9 cellular contexts compared by ENCODE assay signal in genomic region chr21:38925923-38926322, GRCh38.
A peak's percentile ranks its signal among the peaks of the same experiment; 100 is the strongest.
DNase-seq lines count a peak whose midpoint lies in the region; ATAC-seq, FAIRE-seq and TF ChIP-seq lines count a peak whose summit lies in the region.
"Had no signal": no experiment of that assay in that cellular context is flagged by ENCODE, and none has a peak within 500 bp of the region (broad histone marks: within the 10 kb centered on the region; RNA-seq: fewer than 3 reads in every experiment).

No MANE protein-coding gene starts in this region.

- in situ Hi-C loops in HepG2 (cut with HindIII; ENCODE audit: extremely low pct_ligation_motif_present, low pct_unique_long_range_greater_than_20kb): no loop called here

- WGBS in liver: 51% methylated on average over 7 of the region's 7 CpGs
- 81% methylated on average over 6 of the region's 7 CpGs for WGBS in HepG2 (ENCODE audit: low lambda C conversion rate)
- WGBS in mesenchymal stem cell: under 1% methylated on average over 6 of the region's 7 CpGs

- BruUV-seq in HepG2 (replicated peaks; lab: Mats Ljungman, UMichigan): no TSS peak

- no peak for TF ChIP-seq CTCF in liver (IDR thresholded peaks at IDR 0.05; ENCODE audit: low read depth, low read length, missing input control)
- TF ChIP-seq CTCF in HepG2 (CRISPR knock-in tag; IDR thresholded peaks at IDR 0.05): no peak
- no peak for TF ChIP-seq CTCF in GM10248 (IDR thresholded peaks at IDR 0.05; ENCODE audit: control extremely low read depth, extremely low read depth, low read depth, missing control alignments)

- no peak overlapping the region for H2BK5ac ChIP-seq in mesenchymal stem cell (ENCODE audit: low read depth, low read length, poor library complexity, severe bottlenecking)

- no peak overlapping the region for H4K91ac ChIP-seq in mesenchymal stem cell (ENCODE audit: low read length)

- H2AK5ac ChIP-seq in mesenchymal stem cell (ENCODE audit: low read length, severe bottlenecking): no peak overlapping the region

- TF ChIP-seq RAD21 in liver (IDR thresholded peaks at IDR 0.05) (peak; percentile 23 to 26), HepG2 (CRISPR knock-in tag; IDR thresholded peaks at IDR 0.05) (no peak)

- H3K4me2 ChIP-seq in HepG2 (ENCODE audit: low read depth, low read length) (no peak overlapping the region), mesenchymal stem cell (ENCODE audit: low read length, poor library complexity, severe bottlenecking) (peak overlapping the region; percentile 44)

- no peak for DNase-seq in HepG2 (ENCODE audit: low spot score)
- DNase-seq in mesenchymal stem cell: peak; percentile 96
- DNase-seq in GM10248 (ENCODE audit: extremely low spot score): no peak
- no peak for DNase-seq in HEK293T (ENCODE audit: extremely low spot score)

- peak overlapping the region; percentile 83 to 97 for H3K4ac ChIP-seq in mesenchymal stem cell (ENCODE audit: low read depth in 1 of 2, low read length in 2 of 2)

- H2AFZ ChIP-seq in HepG2 (ENCODE audit: low read length) (no peak overlapping the region), mesenchymal stem cell (ENCODE audit: low read depth, low read length) (no peak overlapping the region)

- POLR2A ChIA-PET in HepG2 (lab: Yijun Ruan, JAX): interaction anchor here (1.2 kb wide), 1 partner anchor 94 kb away, joined by 3 read pairs; no protein-coding TSS in a partner anchor
- POLR2A ChIA-PET in GM10248 (lab: Yijun Ruan, JAX): no interaction called here
- POLR2A ChIA-PET in HEK293T (lab: Yijun Ruan, JAX): no interaction called here

- H3K36me3 ChIP-seq in liver (ENCODE audit: control insufficient read depth in 4 of 4, insufficient read depth in 3 of 4, low read depth in 1 of 4, low read length in 3 of 4) (no peaks in the 10 kb centered on the region), HepG2 (replicated peaks in 1 of 2; ENCODE audit: control insufficient read depth in 1 of 2, insufficient read depth in 2 of 2, low read length in 2 of 2) (no peaks in the 10 kb centered on the region), mesenchymal stem cell (ENCODE audit: control insufficient read depth in 1 of 2, insufficient read depth in 2 of 2, low read depth in 1 of 2, low read length in 2 of 2) (no peaks in the 10 kb centered on the region)

- H3K23ac ChIP-seq in mesenchymal stem cell (ENCODE audit: low read length in 2 of 2): no peak overlapping the region

- no peak overlapping the region for H3K14ac ChIP-seq in mesenchymal stem cell (ENCODE audit: low read length in 2 of 2)

- peak overlapping the region; percentile 7 to 42 for H3K27ac ChIP-seq in liver (ENCODE audit: low read depth in 1 of 2, low read length in 2 of 2)
- no peak overlapping the region for H3K27ac ChIP-seq in HepG2 (ENCODE audit: extremely low read length, insufficient read depth, low read length)
- peak overlapping the region; percentile 76 for H3K27ac ChIP-seq in cingulate gyrus (ENCODE audit: low read depth, low read length)
- no peak overlapping the region for H3K27ac ChIP-seq in mesenchymal stem cell (ENCODE audit: low read length, poor library complexity, severe bottlenecking)

- no peaks in the 10 kb centered on the region for H4K20me1 ChIP-seq in HepG2 (ENCODE audit: insufficient read depth, low read length)

- ATAC-seq in HepG2: no peak
- no peak for ATAC-seq in HG02885 (IDR thresholded peaks at IDR 0.05; ENCODE audit: poor library complexity, unreplicated experiment)
- no peak for ATAC-seq in GM21447 (IDR thresholded peaks at IDR 0.05; ENCODE audit: unreplicated experiment)

- CTCF ChIA-PET in HepG2 (lab: Yijun Ruan, JAX; ENCODE audit: low intra/inter-chr PET ratio, low total read pairs) (no interaction called here), GM10248 (lab: Yijun Ruan, JAX) (interaction anchor here (1.0 to 3.3 kb wide), 3 partner anchors 10 to 38 kb away, joined by 3 to 13 read pairs (median 4); no protein-coding TSS in a partner anchor), HEK293T (lab: Yijun Ruan, JAX) (no interaction called here)

- intact Hi-C loops in HepG2 (cut with micrococcal nuclease; ENCODE audit: unreplicated experiment): no loop called here

- H3K27me3 ChIP-seq in liver (ENCODE audit: control insufficient read depth in 4 of 4, insufficient read depth in 4 of 4, low read length in 3 of 4) (no peaks in the 10 kb centered on the region), HepG2 (ENCODE audit: control insufficient read depth in 1 of 2, insufficient read depth in 2 of 2, low read length in 2 of 2) (no peaks in the 10 kb centered on the region), mesenchymal stem cell (ENCODE audit: control insufficient read depth in 1 of 2, insufficient read depth in 1 of 2, low read length in 2 of 2) (peaks cover 0 to 3% of the 10 kb centered on the region in 2 experiments)

- no peaks in the 10 kb centered on the region for H3K79me2 ChIP-seq in HepG2 (ENCODE audit: insufficient read depth, low read length)

- H2BK12ac ChIP-seq in mesenchymal stem cell (ENCODE audit: low read length in 2 of 2): peak overlapping the region in 1 of 2 experiments; percentile 69

- TF ChIP-seq EP300 in HepG2 (IDR thresholded peaks at IDR 0.05; ENCODE audit: low read depth in 2 of 2, low read length in 2 of 2): no peak
- no peak for TF ChIP-seq EP300 in HepG2 (CRISPR knock-in tag; IDR thresholded peaks at IDR 0.05; ENCODE audit: borderline replicate concordance)

- H2BK120ac ChIP-seq in mesenchymal stem cell (ENCODE audit: low read depth, low read length): peak overlapping the region; percentile 96

- H3K9me3 ChIP-seq in liver (ENCODE audit: control insufficient read depth in 4 of 4, low read length in 3 of 4) (no peaks in the 10 kb centered on the region), HepG2 (ENCODE audit: low read length) (peaks cover 6% of the 10 kb centered on the region; the same call in 1 of the 2 replicates), mesenchymal stem cell (ENCODE audit: control insufficient read depth, low read length) (peaks cover 5% of the 10 kb centered on the region)

- peaks cover 0 to 3% (median 0%) of the 10 kb centered on the region in 4 donors for H3K4me1 ChIP-seq in liver (ENCODE audit: control insufficient read depth in 4 of 4, insufficient read depth in 4 of 4, low read length in 3 of 4)
- peaks cover 38% of the 10 kb centered on the region for H3K4me1 ChIP-seq in HepG2 (ENCODE audit: insufficient read depth, low read length)
- H3K4me1 ChIP-seq in mesenchymal stem cell (ENCODE audit: control insufficient read depth, insufficient read depth, low read depth, low read length): peaks cover 10% of the 10 kb centered on the region

- H2BK15ac ChIP-seq in mesenchymal stem cell (ENCODE audit: low read depth, poor library complexity, severe bottlenecking): no peak overlapping the region

- no peak overlapping the region for H3K9ac ChIP-seq in liver (ENCODE audit: low read depth in 1 of 2, low read length in 2 of 2)
- H3K9ac ChIP-seq in HepG2 (ENCODE audit: insufficient read depth, low read depth, low read length): no peak overlapping the region
- H3K9ac ChIP-seq in mesenchymal stem cell (ENCODE audit: low read length): peak overlapping the region; percentile 57

- H4K8ac ChIP-seq in mesenchymal stem cell (ENCODE audit: low read length): peak overlapping the region; percentile 1

- H3K4me3 ChIP-seq in liver (ENCODE audit: low read depth in 1 of 3, low read length in 3 of 3): peak overlapping the region in 1 of 3 donors; percentile 7
- no peak overlapping the region for H3K4me3 ChIP-seq in HepG2 (replicated peaks in 1 of 3; ENCODE audit: insufficient read depth in 1 of 3, low read depth in 2 of 3, low read length in 3 of 3)
- H3K4me3 ChIP-seq in mesenchymal stem cell (ENCODE audit: insufficient read depth in 1 of 2, low read depth in 1 of 2, low read length in 2 of 2): peak overlapping the region in 1 of 2 experiments; percentile 50

- peak overlapping the region; percentile 68 to 97 for H3K18ac ChIP-seq in mesenchymal stem cell (ENCODE audit: low read depth in 1 of 2, low read length in 2 of 2)

- no peak for TF ChIP-seq POLR2A in HepG2 (IDR thresholded peaks at IDR 0.05; ENCODE audit: insufficient read depth in 1 of 2, low read depth in 2 of 2, low read length in 2 of 2)

- no peaks in the 10 kb centered on the region for H3K79me1 ChIP-seq in mesenchymal stem cell (replicated peaks; ENCODE audit: low read length, poor library complexity, severe bottlenecking)

- FAIRE-seq in HepG2 (lab: Jason Lieb, UNC): no peak
- FAIRE-seq: G401.6 had no signal

TF ChIP-seq in liver, 16 proteins besides CTCF, POLR2A, EP300 and RAD21 (continues in another document):
- TF ChIP-seq SP1 (IDR thresholded peaks at IDR 0.05) (no peak), RXRA (IDR thresholded peaks at IDR 0.05) (peak in 1 of 2 donors; percentile 12)

TF ChIP-seq in HepG2, 621 proteins besides CTCF, POLR2A, EP300 and RAD21 (continues in another document):
- TF ChIP-seq MAFK (conservative IDR thresholded peaks at IDR 0.05 in 1 of 2, IDR thresholded peaks at IDR 0.05 in 1 of 2; ENCODE audit: low read length in 2 of 2): peak in 1 of 2 experiments; percentile 40; a peak in 2 of 4 replicates

TF ChIP-seq in HEK293T, 16 proteins besides CTCF, POLR2A, EP300 and RAD21:
- TF ChIP-seq FOXA1 (IDR thresholded peaks at IDR 0.05): no peak
- no peak for TF ChIP-seq L3MBTL2 (conservative IDR thresholded peaks at IDR 0.05)
- TF ChIP-seq NFRKB (IDR thresholded peaks at IDR 0.05): no peak
- no peak for TF ChIP-seq SUZ12 (IDR thresholded peaks at IDR 0.05)

Comparison
In these comparisons a context has a peak if more than half of its experiments do, and no peak if none do; other contexts are left out.
1. H3K27ac ChIP-seq: peak in liver (2 of 2) and cingulate gyrus (single experiment); none in HepG2 (single experiment) and mesenchymal stem cell (single experiment).